In genomic region chr20:4602297-4602631, GRCh38 we compare ENCODE assay signal across 20 cellular contexts.
DNase-seq lines count a peak whose midpoint lies in the region; ATAC-seq and TF ChIP-seq lines count a peak whose summit lies in the region.
"Had no signal": no experiment of that assay in that cellular context is flagged by ENCODE, and none has a peak within 500 bp of the region (broad histone marks: within the 10 kb centered on the region; RNA-seq: fewer than 3 reads in every experiment).

No MANE protein-coding gene starts in this region.

- CTCF ChIA-PET in HCT116 (lab: Charles Lee), result interaction anchor here (1.2 to 2.0 kb wide), 2 partner anchors 11 to 494 kb away, joined by 7 to 11 read pairs; no protein-coding TSS in a partner anchor
- CTCF ChIA-PET in activated CD8-positive, alpha-beta memory T cell treated with anti-CD3 and anti-CD28 coated beads, Interleukin-2, amount 10 ng/mL, durations not matched to agents 7 days and 5 days (lab: Charles Lee), result interaction anchor here (1.0 to 1.3 kb wide), 2 partner anchors 11 to 118 kb away, joined by 4 read pairs; no protein-coding TSS in a partner anchor

- BruUV-seq in HCT116 (replicated peaks; lab: Mats Ljungman, UMichigan), result no TSS peak

- H3K4me2 ChIP-seq in HCT116 (ENCODE audit: low read length), result no peak overlapping the region

- TF ChIP-seq CTCF in AG10803 (conservative IDR thresholded peaks at IDR 0.05; ENCODE audit: low read length) (no peak), HCT116 (IDR thresholded peaks at IDR 0.05 in 2 of 3, conservative IDR thresholded peaks at IDR 0.05 in 1 of 3; ENCODE audit: borderline replicate concordance in 1 of 3, insufficient read depth in 1 of 3, low read depth in 2 of 3, low read length in 2 of 3) (no peak), astrocyte of the spinal cord (IDR thresholded peaks at IDR 0.05; ENCODE audit: low read depth, low read length) (no peak)

- no peak overlapping the region for H3K4me3 Mint-ChIP-seq in activated CD8-positive, alpha-beta memory T cell treated with anti-CD3 and anti-CD28 coated beads, Interleukin-2, amount 10 ng/mL, durations not matched to agents 7 days and 5 days
- H3K4me3 Mint-ChIP-seq: activated naive CD8-positive, alpha-beta T cell treated with anti-CD3 and anti-CD28 coated beads, Interleukin-2, amount 10 ng/mL, durations not matched to agents 7 days and 5 days; CD14-positive monocyte; effector memory CD8-positive, alpha-beta T cell; immature natural killer cell had no signal

- H3K9ac ChIP-seq in HCT116 (ENCODE audit: low read length) (no peak overlapping the region), muscle layer of colon (ENCODE audit: low read length) (no peak overlapping the region)

- intact Hi-C loops in HCT116 (cut with micrococcal nuclease), result no loop called here

- H3K36me3 Mint-ChIP-seq in activated CD8-positive, alpha-beta memory T cell treated with anti-CD3 and anti-CD28 coated beads, Interleukin-2, amount 10 ng/mL, durations not matched to agents 7 days and 5 days, result no peaks in the 10 kb centered on the region
- H3K36me3 Mint-ChIP-seq: activated naive CD8-positive, alpha-beta T cell treated with anti-CD3 and anti-CD28 coated beads, Interleukin-2, amount 10 ng/mL, durations not matched to agents 7 days and 5 days; CD14-positive monocyte; immature natural killer cell had no signal

- RAD21 ChIA-PET in HCT116 (lab: Charles Lee; ENCODE audit: low non-redundant PET in 1 of 2, low total read pairs in 2 of 2, uncharacterized antibody in 2 of 2, unreplicated experiment in 2 of 2), result no interaction called here

- no peaks in the 10 kb centered on the region for H3K79me2 ChIP-seq in HCT116 (ENCODE audit: insufficient read depth, low read length)

- no peak overlapping the region for H2AFZ ChIP-seq in HCT116 (ENCODE audit: low read depth, low read length, poor library complexity, severe bottlenecking)

- no peaks in the 10 kb centered on the region for H3K9me3 Mint-ChIP-seq in activated CD8-positive, alpha-beta memory T cell treated with anti-CD3 and anti-CD28 coated beads, Interleukin-2, amount 10 ng/mL, durations not matched to agents 7 days and 5 days (ENCODE audit: low read depth)
- H3K9me3 Mint-ChIP-seq: activated naive CD8-positive, alpha-beta T cell treated with anti-CD3 and anti-CD28 coated beads, Interleukin-2, amount 10 ng/mL, durations not matched to agents 7 days and 5 days; effector memory CD8-positive, alpha-beta T cell had no signal

- no peak overlapping the region for H3K27ac ChIP-seq in HCT116 (ENCODE audit: low read depth, low read length)
- H3K27ac ChIP-seq in muscle layer of colon (ENCODE audit: low read depth, low read length), result peak overlapping the region; percentile 89
- H3K27ac ChIP-seq: esophagus squamous epithelium, neutrophil had no signal

- H3K9me3 ChIP-seq in HCT116 (ENCODE audit: control insufficient read depth in 1 of 2, insufficient read depth in 1 of 2, low read depth in 1 of 2, low read length in 2 of 2) (no peaks in the 10 kb centered on the region), muscle layer of colon (ENCODE audit: low read length) (no peaks in the 10 kb centered on the region)
- H3K9me3 ChIP-seq: esophagus squamous epithelium, neutrophil had no signal

- H3K4me1 Mint-ChIP-seq in activated CD8-positive, alpha-beta memory T cell treated with anti-CD3 and anti-CD28 coated beads, Interleukin-2, amount 10 ng/mL, durations not matched to agents 7 days and 5 days, result no peaks in the 10 kb centered on the region
- H3K4me1 Mint-ChIP-seq: immature natural killer cell had no signal

- POLR2A ChIA-PET in HCT116 (lab: Charles Lee), result no interaction called here

- in situ Hi-C loops in astrocyte of the spinal cord (cut with HindIII; ENCODE audit: low sequenced_read_pairs), result no loop called here

- TF ChIP-seq RAD21 in HCT116 (IDR thresholded peaks at IDR 0.05; ENCODE audit: low read depth), result no peak

- H4K20me1 ChIP-seq in HCT116 (ENCODE audit: insufficient read depth), result no peaks in the 10 kb centered on the region

- H3K27me3 Mint-ChIP-seq in activated CD8-positive, alpha-beta memory T cell treated with anti-CD3 and anti-CD28 coated beads, Interleukin-2, amount 10 ng/mL, durations not matched to agents 7 days and 5 days, result peaks cover 60% of the 10 kb centered on the region

- no peaks in the 10 kb centered on the region for H3K27me3 ChIP-seq in HCT116 (ENCODE audit: insufficient read depth, low read length)
- no peaks in the 10 kb centered on the region for H3K27me3 ChIP-seq in muscle layer of colon (ENCODE audit: control insufficient read depth in 1 of 2, insufficient read depth in 2 of 2, low read length in 2 of 2)

- ATAC-seq in HCT116, result 0 out of 2 replicates have a peak, but pooled peaks have one; percentile 5
- no peak for ATAC-seq in activated CD8-positive, alpha-beta memory T cell treated with anti-CD3 and anti-CD28 coated beads, Interleukin-2, amount 10 ng/mL, durations not matched to agents 7 days and 5 days
- ATAC-seq in HG03378 (IDR thresholded peaks at IDR 0.05; ENCODE audit: unreplicated experiment), result no peak
- ATAC-seq: effector memory CD8-positive, alpha-beta T cell; GM12878 had no signal

- TF ChIP-seq POLR2A in HCT116 (IDR thresholded peaks at IDR 0.05; ENCODE audit: borderline replicate concordance, extremely low read depth, insufficient read depth, insufficient read length), result no peak

- H3K9me2 ChIP-seq in HCT116 (ENCODE audit: insufficient read depth), result no peaks in the 10 kb centered on the region

- H3K36me3 ChIP-seq in HCT116 (ENCODE audit: control insufficient read depth in 1 of 2, insufficient read depth in 2 of 2, low read length in 2 of 2) (no peaks in the 10 kb centered on the region), muscle layer of colon (ENCODE audit: insufficient read depth, low read length) (no peaks in the 10 kb centered on the region)
- H3K36me3 ChIP-seq: esophagus squamous epithelium, neutrophil had no signal

- no peak overlapping the region for H3K27ac Mint-ChIP-seq in activated CD8-positive, alpha-beta memory T cell treated with anti-CD3 and anti-CD28 coated beads, Interleukin-2, amount 10 ng/mL, durations not matched to agents 7 days and 5 days
- H3K27ac Mint-ChIP-seq: activated naive CD8-positive, alpha-beta T cell treated with anti-CD3 and anti-CD28 coated beads, Interleukin-2, amount 10 ng/mL, durations not matched to agents 7 days and 5 days; CD14-positive monocyte; effector memory CD8-positive, alpha-beta T cell; immature natural killer cell had no signal

- H3K4me1 ChIP-seq in HCT116 (ENCODE audit: control insufficient read depth in 1 of 2, insufficient read depth in 2 of 2, low read length in 2 of 2) (peaks cover 24 to 32% of the 10 kb centered on the region in 2 experiments), muscle layer of colon (ENCODE audit: insufficient read depth, low read length) (peaks cover 56% of the 10 kb centered on the region)

- DNase-seq in AG10803 (ENCODE audit: low read depth) (peak; percentile 62), HCT116 (ENCODE audit: low read depth, low spot score) (no peak), astrocyte of the spinal cord (ENCODE audit: low read depth, low spot score) (peak; percentile 19), nucleus accumbens (lab: John Stamatoyannopoulos, UW) (no peak), activated gamma-delta T cell (lab: John Stamatoyannopoulos, UW) (no peak)
- no peak for DNase-seq in activated CD8-positive, alpha-beta memory T cell treated with anti-CD3 and anti-CD28 coated beads, Interleukin-2, amount 10 ng/mL, durations not matched to agents 7 days and 5 days
- DNase-seq: activated CD4-positive, alpha-beta T cell treated with anti-CD3 and anti-CD28 coated beads for 4 hours; activated naive CD8-positive, alpha-beta T cell treated with anti-CD3 and anti-CD28 coated beads, Interleukin-2, amount 10 ng/mL, durations not matched to agents 7 days and 5 days; effector memory CD8-positive, alpha-beta T cell; esophagus squamous epithelium; H7; immature natural killer cell; NCI-H1436; NCI-H526; stimulated activated CD4-positive, alpha-beta T cell treated with anti-CD3 and anti-CD28 coated beads, Interleukin-12 subunit alpha, Interleukin-12 subunit beta, amount 100 ng/mL, for 4 hours had no signal

- H3K4me3 ChIP-seq in AG10803 (ENCODE audit: low read length) (no peak overlapping the region), HCT116 (replicated peaks in 1 of 2; ENCODE audit: low read depth in 1 of 2, low read length in 2 of 2) (no peak overlapping the region), astrocyte of the spinal cord (ENCODE audit: low read depth, low read length) (no peak overlapping the region), muscle layer of colon (ENCODE audit: low read depth in 1 of 2, low read length in 2 of 2) (peak overlapping the region in 1 of 2 donors; percentile 21)
- H3K4me3 ChIP-seq: esophagus squamous epithelium, GM12878 had no signal

TF ChIP-seq in HCT116, 20 proteins besides CTCF, POLR2A, EP300 and RAD21 (continues in another document):
- TF ChIP-seq EZH2 (IDR thresholded peaks at IDR 0.05) (no peak), ZBTB33 (IDR thresholded peaks at IDR 0.05; ENCODE audit: extremely low read depth, insufficient replicate concordance, low read length) (no peak), SRF (IDR thresholded peaks at IDR 0.05; ENCODE audit: low read depth) (no peak), ZNF274 (IDR thresholded peaks at IDR 0.05; ENCODE audit: low read depth, low read length) (no peak), FOSL1 (IDR thresholded peaks at IDR 0.05; ENCODE audit: low read depth) (no peak), ZFX (IDR thresholded peaks at IDR 0.05) (no peak), SP1 (IDR thresholded peaks at IDR 0.05; ENCODE audit: low read depth) (no peak), YY1 (IDR thresholded peaks at IDR 0.05; ENCODE audit: extremely low read depth, insufficient replicate concordance, low read depth, low read length) (no peak), TCF7L2 (IDR thresholded peaks at IDR 0.05; ENCODE audit: borderline replicate concordance, extremely low read depth, insufficient read depth, insufficient read length) (no peak)

Comparison
In these comparisons a context has a peak if more than half of its experiments do, and no peak if none do; other contexts are left out.
1. DNase-seq: peak in AG10803 (single experiment) and astrocyte of the spinal cord (single experiment); none in HCT116 (single experiment), activated CD8-positive, alpha-beta memory T cell treated with anti-CD3 and anti-CD28 coated beads, Interleukin-2, amount 10 ng/mL, durations not matched to agents 7 days and 5 days (single experiment), nucleus accumbens (0 of 56) and activated gamma-delta T cell (single experiment).